16 cellular contexts compared by ENCODE assay signal in the genomic region with DNA sequence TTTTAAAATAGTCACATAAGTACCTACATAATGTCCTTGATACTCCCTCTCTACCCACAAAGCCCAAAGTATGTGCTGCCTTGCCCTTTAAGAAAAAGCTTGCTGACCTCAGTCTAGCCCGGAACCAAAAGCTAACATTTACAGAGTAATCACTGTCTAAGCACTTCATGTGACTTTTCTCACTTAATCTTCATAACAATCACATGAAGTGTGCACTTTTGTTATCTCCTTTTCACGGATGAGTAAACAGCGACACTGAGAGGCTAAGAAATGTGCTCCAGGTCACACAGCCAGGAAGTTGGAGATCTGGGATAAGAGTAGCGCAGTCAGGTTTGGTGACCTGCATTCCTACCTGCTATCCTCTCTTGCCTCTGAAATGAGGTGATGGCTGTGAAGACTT.
DNase-seq lines count a peak whose midpoint lies in the region; ATAC-seq, FAIRE-seq and TF ChIP-seq lines count a peak whose summit lies in the region.
"Had no signal": no experiment of that assay in that cellular context is flagged by ENCODE, and none has a peak within 500 bp of the region (broad histone marks: within the 10 kb centered on the region; RNA-seq: fewer than 3 reads in every experiment).

No MANE protein-coding gene starts in this region.

- ATAC-seq in GM18861 (IDR thresholded peaks at IDR 0.05; ENCODE audit: unreplicated experiment), result no peak
- ATAC-seq in HG03442 (IDR thresholded peaks at IDR 0.05; ENCODE audit: unreplicated experiment), result no peak
- ATAC-seq in activated naive CD4-positive, alpha-beta T cell treated with anti-CD3 and anti-CD28 coated beads, Interleukin-2, amount 50 U/mL, for 72 hours, result no peak
- ATAC-seq: T-cell had no signal

- H3K4me1 Mint-ChIP-seq in neural progenitor cell, result peaks cover 6% of the 10 kb centered on the region
- H3K4me1 Mint-ChIP-seq: B cell, brain, T-cell had no signal

- no peak overlapping the region for H3K9ac ChIP-seq in neural progenitor cell

- no peak for TF ChIP-seq POLR2A in H54 (IDR thresholded peaks at IDR 0.05; ENCODE audit: low read depth, low read length)
- no peak for TF ChIP-seq POLR2A in esophagus muscularis mucosa (IDR thresholded peaks at IDR 0.05; ENCODE audit: low read depth)

- no peak for TF ChIP-seq CTCF in esophagus muscularis mucosa (IDR thresholded peaks at IDR 0.05)
- TF ChIP-seq CTCF in neural progenitor cell (IDR thresholded peaks at IDR 0.05), result no peak

- H3K27ac ChIP-seq in esophagus muscularis mucosa (replicated peaks in 1 of 4) (peak overlapping the region in 3 of 4 donors; percentile 1 to 41 (median 33)), neural progenitor cell (no peak overlapping the region)
- H3K27ac ChIP-seq: ovary had no signal

- H4K20me1 ChIP-seq in neural progenitor cell (ENCODE audit: low read depth), result no peaks in the 10 kb centered on the region

- peaks cover 4% of the 10 kb centered on the region for H3K9me3 Mint-ChIP-seq in neural progenitor cell
- no peaks in the 10 kb centered on the region for H3K9me3 Mint-ChIP-seq in activated naive CD4-positive, alpha-beta T cell treated with anti-CD3 and anti-CD28 coated beads, Interleukin-2, amount 50 U/mL, for 72 hours

- no peak overlapping the region for H3K4me2 ChIP-seq in neural progenitor cell

- no peaks in the 10 kb centered on the region for H3K79me2 ChIP-seq in neural progenitor cell (ENCODE audit: low read depth)

- H3K9me3 ChIP-seq in esophagus muscularis mucosa, result no peaks in the 10 kb centered on the region
- no peaks in the 10 kb centered on the region for H3K9me3 ChIP-seq in neural progenitor cell (ENCODE audit: low read depth)
- H3K9me3 ChIP-seq: MG63, ovary had no signal

- H3K36me3 Mint-ChIP-seq in neural progenitor cell, result peaks cover 6% of the 10 kb centered on the region
- peaks cover 23 to 31% of the 10 kb centered on the region in 2 donors for H3K36me3 Mint-ChIP-seq in activated naive CD4-positive, alpha-beta T cell treated with anti-CD3 and anti-CD28 coated beads, Interleukin-2, amount 50 U/mL, for 72 hours

- H3K27me3 ChIP-seq in esophagus muscularis mucosa (no peaks in the 10 kb centered on the region), neural progenitor cell (no peaks in the 10 kb centered on the region)
- H3K27me3 ChIP-seq: MG63, ovary had no signal

- H3K4me1 ChIP-seq in esophagus muscularis mucosa (peaks cover 0 to 8% (median 4%) of the 10 kb centered on the region in 4 donors), neural progenitor cell (no peaks in the 10 kb centered on the region)

- intact Hi-C loops in esophagus muscularis mucosa (cut with DNase I), result no loop called here

- peak; percentile 36 for FAIRE-seq in H54 (lab: Jason Lieb, UNC)

- no peak overlapping the region for H3K4me3 Mint-ChIP-seq in neural progenitor cell
- H3K4me3 Mint-ChIP-seq: B cell, brain, T-cell had no signal

- H3K27ac Mint-ChIP-seq in neural progenitor cell, result no peak overlapping the region
- no peak overlapping the region for H3K27ac Mint-ChIP-seq in activated naive CD4-positive, alpha-beta T cell treated with anti-CD3 and anti-CD28 coated beads, Interleukin-2, amount 50 U/mL, for 72 hours
- H3K27ac Mint-ChIP-seq: B cell, brain, T-cell had no signal

- no peaks in the 10 kb centered on the region for H3F3A ChIP-seq in neural progenitor cell (ENCODE audit: low read depth)

- DNase-seq in H54 (ENCODE audit: insufficient read length, low spot score) (no peak), NCI-H510A (lab: John Stamatoyannopoulos, UW) (peak; percentile 24), esophagus muscularis mucosa (ENCODE audit: extremely low spot score) (no peak), neural progenitor cell (ENCODE audit: low spot score) (peak; percentile 6), LoVo (ENCODE audit: low spot score) (no peak)
- no peak for DNase-seq in activated naive CD4-positive, alpha-beta T cell treated with anti-CD3 and anti-CD28 coated beads, Interleukin-2, amount 50 U/mL, for 72 hours (ENCODE audit: low spot score in 2 of 2)
- DNase-seq: activated CD4-positive, CD25-positive, alpha-beta regulatory T cell; activated gamma-delta T cell treated with Interleukin-2 at 50 U/mL for 16 hours; HCEC 1CT; MG63; ovary; T-cell had no signal

- H3K36me3 ChIP-seq in esophagus muscularis mucosa (peaks cover 54 to 100% (median 82%) of the 10 kb centered on the region in 4 donors), neural progenitor cell (no peaks in the 10 kb centered on the region)
- H3K36me3 ChIP-seq: MG63, ovary had no signal

- no peaks in the 10 kb centered on the region for H3K27me3 Mint-ChIP-seq in neural progenitor cell (ENCODE audit: insufficient read depth, low read depth)
- H3K27me3 Mint-ChIP-seq: B cell, T-cell had no signal

- no peak overlapping the region for H3K4me3 ChIP-seq in esophagus muscularis mucosa
- H3K4me3 ChIP-seq in neural progenitor cell, result no peak overlapping the region
- H3K4me3 ChIP-seq: MG63, ovary had no signal

- H2AFZ ChIP-seq in neural progenitor cell (replicated peaks), result no peak overlapping the region

- no peak for TF ChIP-seq EP300 in esophagus muscularis mucosa (IDR thresholded peaks at IDR 0.05)

- 58% methylated on average over 4 of the region's 4 CpGs for WGBS in esophagus muscularis mucosa

Comparison
In these comparisons a context has a peak if more than half of its experiments do, and no peak if none do; other contexts are left out.
1. DNase-seq: peak in NCI-H510A (single experiment) and neural progenitor cell (single experiment); none in H54 (single experiment), esophagus muscularis mucosa (single experiment), activated naive CD4-positive, alpha-beta T cell treated with anti-CD3 and anti-CD28 coated beads, Interleukin-2, amount 50 U/mL, for 72 hours (0 of 2) and LoVo (single experiment).